In the genomic region with DNA sequence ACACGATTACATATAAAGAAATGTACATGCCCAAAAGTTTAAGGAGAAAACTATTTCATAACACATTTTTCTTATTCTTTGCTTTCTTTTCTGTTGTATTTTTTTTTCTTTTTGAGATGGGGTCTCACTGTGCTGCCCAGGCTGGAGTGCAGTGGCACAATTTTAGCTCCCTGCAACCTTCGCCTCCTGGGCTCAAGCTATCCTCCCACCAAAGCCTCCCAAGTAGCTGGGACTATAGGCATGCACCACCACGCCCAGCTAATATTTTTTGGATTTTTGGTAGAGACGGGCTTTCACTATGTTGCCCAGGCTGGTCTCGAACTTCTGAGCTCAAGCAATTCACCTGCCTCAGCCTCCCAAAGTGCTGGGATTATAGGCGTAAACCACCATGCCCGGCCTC, we compare ENCODE assay signal across 20 cellular contexts. TPM values are rescaled to one million over a fixed set of nuclear protein-coding genes. Genes with fewer than 3 reads are reported as not detected.
"Had no signal": no experiment of that assay in that cellular context is flagged by ENCODE, and none has a peak within 500 bp of the region (broad histone marks: within the 10 kb centered on the region; RNA-seq: fewer than 3 reads in every experiment).

No MANE protein-coding gene starts in this region.

RNA-seq across cellular contexts. Expression of a gene that starts 4.1 kb away (rescaled TPM):
- total RNA-seq: activated naive CD4-positive, alpha-beta T cell treated with anti-CD3 and anti-CD28 coated beads for 36 hours; activated naive CD4-positive, alpha-beta T cell treated with anti-CD3 and anti-CD28 coated beads, Interleukin-2, amount 50 U/mL, for 72 hours; activated naive CD8-positive, alpha-beta T cell treated with anti-CD3 and anti-CD28 coated beads for 36 hours; activated naive CD8-positive, alpha-beta T cell treated with anti-CD3 and anti-CD28 coated beads, Interleukin-2, amount 10 ng/mL, durations not matched to agents 7 days and 5 days; activated T-cell treated with anti-CD3 and anti-CD28 coated beads, Interleukin-2, amount 50 U/mL, for 4 hours; activated T-cell treated with anti-CD3 and anti-CD28 coated beads, Interleukin-2, amount 50 U/mL, for 72 hours; activated T-helper 1 cell treated with anti-CD3 and anti-CD28 coated beads, Interleukin-12 subunit alpha, Interleukin-12 subunit beta, Interleukin-2, Interleukin-4 antibody, amounts not matched to agents 30 ng/mL and 10 ng/mL and 1 ng/mL, durations not matched to agents 14 hours and 24 hours and 36 hours; activated T-helper 17 cell treated with anti-CD3 and anti-CD28 coated beads, Interleukin-2, amount 50 U/mL, for 72 hours; activated T-helper 2 cell treated with anti-CD3 and anti-CD28 coated beads, Interferon-gamma antibody, Interleukin-2, Interleukin-4, amounts not matched to agents 10 μg/mL and 5 μg/mL and 100 μg/mL, durations not matched to agents 14 hours and 24 hours and 36 hours; adrenal gland; aorta; ascending aorta; body of pancreas; breast epithelium; bronchial epithelial cell; cardiac muscle cell; cardiac septum; cerebellum; chondrocyte had no signal
- polyA plus RNA-seq: adipose tissue, aorta, cardiac muscle cell had no signal
